19 cellular contexts compared by ENCODE assay signal in the genomic region with DNA sequence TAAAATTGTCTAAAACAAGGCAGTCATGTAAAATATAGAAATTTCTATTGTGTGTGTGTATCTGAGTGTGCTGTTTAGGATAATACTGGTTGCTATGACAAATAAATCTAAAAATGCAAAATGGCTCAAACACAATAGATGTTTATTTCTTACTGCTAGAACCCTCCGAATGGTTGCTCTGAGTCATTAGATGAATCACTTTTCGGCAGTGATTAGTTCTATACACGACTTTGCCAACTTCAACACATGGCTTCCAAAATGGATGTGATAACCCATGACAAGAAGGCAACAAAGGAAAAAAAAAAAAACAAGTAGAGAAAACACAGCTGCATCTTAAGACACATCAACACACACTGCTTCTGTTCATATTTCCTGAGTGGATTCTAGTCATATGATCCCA.
DNase-seq lines count a peak whose midpoint lies in the region; ATAC-seq, FAIRE-seq and TF ChIP-seq lines count a peak whose summit lies in the region.
"Had no signal": no experiment of that assay in that cellular context is flagged by ENCODE, and none has a peak within 500 bp of the region (broad histone marks: within the 10 kb centered on the region; RNA-seq: fewer than 3 reads in every experiment).

No MANE protein-coding gene starts in this region.

- H3K27me3 Mint-ChIP-seq in activated T-cell treated with anti-CD3 and anti-CD28 coated beads, Interleukin-2, amount 50 U/mL, for 4 hours (ENCODE audit: low read depth): no peaks in the 10 kb centered on the region
- no peaks in the 10 kb centered on the region for H3K27me3 Mint-ChIP-seq in activated naive CD4-positive, alpha-beta T cell treated with anti-CD3 and anti-CD28 coated beads for 36 hours (ENCODE audit: low read depth)

- intact Hi-C loops in sciatic nerve (cut with DNase I) (no loop called here), upper lobe of right lung (cut with DNase I) (no loop called here)
- intact Hi-C loops in activated naive CD4-positive, alpha-beta T cell treated with anti-CD3 and anti-CD28 coated beads for 36 hours (cut with micrococcal nuclease): no loop called here

- H3K27ac ChIP-seq in RWPE2 (ENCODE audit: poor library complexity, severe bottlenecking): no peak overlapping the region
- H3K27ac ChIP-seq in upper lobe of right lung: no peak overlapping the region
- H3K27ac ChIP-seq: KMS-11, SJSA1 had no signal

- H3K4me3 ChIP-seq in RWPE2 (ENCODE audit: severe bottlenecking) (no peak overlapping the region), bronchial epithelial cell (ENCODE audit: low read depth, low read length) (no peak overlapping the region), upper lobe of right lung (no peak overlapping the region)
- H3K4me3 ChIP-seq: SJSA1 had no signal

- H3K4me1 ChIP-seq in RWPE2 (ENCODE audit: insufficient read depth, poor library complexity, severe bottlenecking) (no peaks in the 10 kb centered on the region), upper lobe of right lung (no peaks in the 10 kb centered on the region)
- H3K4me1 ChIP-seq: SJSA1 had no signal

- H3K9me3 Mint-ChIP-seq in activated T-cell treated with anti-CD3 and anti-CD28 coated beads, Interleukin-2, amount 50 U/mL, for 4 hours: peaks cover 4% of the 10 kb centered on the region
- H3K9me3 Mint-ChIP-seq in activated naive CD4-positive, alpha-beta T cell treated with anti-CD3 and anti-CD28 coated beads for 36 hours: peaks cover 16% of the 10 kb centered on the region

- no peaks in the 10 kb centered on the region for H3K4me1 Mint-ChIP-seq in activated T-cell treated with anti-CD3 and anti-CD28 coated beads, Interleukin-2, amount 50 U/mL, for 4 hours (ENCODE audit: low read depth)
- H3K4me1 Mint-ChIP-seq in activated naive CD4-positive, alpha-beta T cell treated with anti-CD3 and anti-CD28 coated beads for 36 hours (ENCODE audit: low read depth): no peaks in the 10 kb centered on the region

- H3K27me3 ChIP-seq in RWPE2 (ENCODE audit: insufficient read depth, poor library complexity, severe bottlenecking) (no peaks in the 10 kb centered on the region), bronchial epithelial cell (ENCODE audit: control insufficient read depth, insufficient read depth, low read length) (no peaks in the 10 kb centered on the region), upper lobe of right lung (no peaks in the 10 kb centered on the region)
- H3K27me3 ChIP-seq: SJSA1 had no signal

- peak; percentile 47 for FAIRE-seq in bronchial epithelial cell (lab: Jason Lieb, UNC)
- FAIRE-seq: D721Med, H54 had no signal

- no peak overlapping the region for H3K27ac Mint-ChIP-seq in activated naive CD4-positive, alpha-beta T cell treated with anti-CD3 and anti-CD28 coated beads for 36 hours

- H3K36me3 Mint-ChIP-seq in activated T-cell treated with anti-CD3 and anti-CD28 coated beads, Interleukin-2, amount 50 U/mL, for 4 hours (ENCODE audit: insufficient read depth): no peaks in the 10 kb centered on the region
- no peaks in the 10 kb centered on the region for H3K36me3 Mint-ChIP-seq in activated naive CD4-positive, alpha-beta T cell treated with anti-CD3 and anti-CD28 coated beads for 36 hours (ENCODE audit: low read depth)

- no peak overlapping the region for H3K4me3 Mint-ChIP-seq in activated T-cell treated with anti-CD3 and anti-CD28 coated beads, Interleukin-2, amount 50 U/mL, for 4 hours
- H3K4me3 Mint-ChIP-seq in activated naive CD4-positive, alpha-beta T cell treated with anti-CD3 and anti-CD28 coated beads for 36 hours: no peak overlapping the region

- CTCF ChIA-PET in activated naive CD4-positive, alpha-beta T cell treated with anti-CD3 and anti-CD28 coated beads for 36 hours (lab: Charles Lee): no interaction called here

- no peak for TF ChIP-seq CTCF in RWPE2 (IDR thresholded peaks at IDR 0.05; ENCODE audit: poor library complexity, severe bottlenecking)
- no peak for TF ChIP-seq CTCF in bronchial epithelial cell (IDR thresholded peaks at IDR 0.05; ENCODE audit: insufficient read depth, low read length, severe bottlenecking)
- TF ChIP-seq CTCF in upper lobe of right lung (IDR thresholded peaks at IDR 0.05): no peak

- DNase-seq in HS-5 (ENCODE audit: low read depth): peak; percentile 74
- DNase-seq in RWPE2 (ENCODE audit: low spot score): no peak
- DNase-seq in bronchial epithelial cell (ENCODE audit: low read depth): no peak
- DNase-seq in sciatic nerve (ENCODE audit: low spot score): no peak
- no peak for DNase-seq in activated T-cell treated with anti-CD3 and anti-CD28 coated beads, Interleukin-2, amount 50 U/mL, for 4 hours
- DNase-seq in upper lobe of right lung: no peak
- DNase-seq in activated naive CD4-positive, alpha-beta T cell treated with anti-CD3 and anti-CD28 coated beads for 36 hours: no peak
- DNase-seq: C1 segment of cervical spinal cord, DMS79 treated with DMSO at 0.1 percent for 48 hours, NCI-H1048, NCI-H1436, NCI-H1930, NCI-H345, NCI-H524 treated with DMSO at 0.1 percent for 48 hours had no signal

- ATAC-seq in RWPE2 (ENCODE audit: low read depth): peak; percentile 51
- peak; percentile 10 for ATAC-seq in sciatic nerve
- ATAC-seq in activated T-cell treated with anti-CD3 and anti-CD28 coated beads, Interleukin-2, amount 50 U/mL, for 4 hours: no peak
- no peak for ATAC-seq in HG03432 (IDR thresholded peaks at IDR 0.05; ENCODE audit: unreplicated experiment)
- ATAC-seq in upper lobe of right lung: no peak

- no peaks in the 10 kb centered on the region for H3K9me3 ChIP-seq in RWPE2 (ENCODE audit: severe bottlenecking)
- no peaks in the 10 kb centered on the region for H3K9me3 ChIP-seq in upper lobe of right lung

- H3K36me3 ChIP-seq in RWPE2 (ENCODE audit: low read depth) (no peaks in the 10 kb centered on the region), bronchial epithelial cell (ENCODE audit: control insufficient read depth, insufficient read depth, low read length) (no peaks in the 10 kb centered on the region), upper lobe of right lung (no peaks in the 10 kb centered on the region)
- H3K36me3 ChIP-seq: SJSA1 had no signal

Comparison
In these comparisons a context has a peak if more than half of its experiments do, and no peak if none do; other contexts are left out.
1. ATAC-seq: peak in RWPE2 (single experiment) and sciatic nerve (single experiment); none in activated T-cell treated with anti-CD3 and anti-CD28 coated beads, Interleukin-2, amount 50 U/mL, for 4 hours (0 of 2), HG03432 (single experiment) and upper lobe of right lung (single experiment).